In genomic region chr17:42116705-42117396, GRCh38 we compare ENCODE assay signal across 1 cellular context.
TF ChIP-seq lines count a peak whose summit lies in the region.

No MANE protein-coding gene starts in this region.

TF ChIP-seq in endothelial cell of umbilical vein, 7 proteins besides CTCF, POLR2A, EP300 and RAD21:
- TF ChIP-seq GATA2 (IDR thresholded peaks at IDR 0.05; ENCODE audit: insufficient read depth, insufficient read length, low read depth, low read length): no peak
